In genomic region chr9:126327750-126328120, GRCh38 we compare ENCODE assay signal across 8 cellular contexts. TPM values are rescaled to one million over a fixed set of nuclear protein-coding genes. Genes with fewer than 3 reads are reported as not detected.
DNase-seq lines count a peak whose midpoint lies in the region; ATAC-seq and TF ChIP-seq lines count a peak whose summit lies in the region.

No MANE protein-coding gene starts in this region.

- no peaks in the 10 kb centered on the region for H3K27me3 ChIP-seq in neural cell (ENCODE audit: insufficient read depth, low read depth, low read length)

- peak overlapping the region; percentile 91 for H3K4me2 ChIP-seq in neural cell (ENCODE audit: low read length)

- peaks cover 11% of the 10 kb centered on the region for H3K9me3 Mint-ChIP-seq in dendritic cell treated with granulocyte-macrophage colony-stimulating factor and Interleukin-4, amounts not matched to agents 40 ng/mL and 50 ng/mL, for 4 days

- H2AFZ ChIP-seq in neural cell (ENCODE audit: low read depth, low read length), result peak overlapping the region; percentile 73

- TF ChIP-seq EP300 in neural cell (conservative IDR thresholded peaks at IDR 0.05; ENCODE audit: poor library complexity, severe bottlenecking), result no peak

- peak overlapping the region; percentile 74 for H3K27ac Mint-ChIP-seq in dendritic cell treated with granulocyte-macrophage colony-stimulating factor and Interleukin-4, amounts not matched to agents 40 ng/mL and 50 ng/mL, for 4 days

- H3K36me3 ChIP-seq in KOPT-K1 (ENCODE audit: insufficient read depth, low read length), result no peaks in the 10 kb centered on the region
- H3K36me3 ChIP-seq in neural cell (ENCODE audit: insufficient read depth, low read length), result no peaks in the 10 kb centered on the region

- no peak for ATAC-seq in GM18519 (IDR thresholded peaks at IDR 0.05; ENCODE audit: low FRiP score, unreplicated experiment)

- H3F3A ChIP-seq in neural cell (ENCODE audit: insufficient read depth, low read length, poor library complexity, severe bottlenecking), result peaks cover 2% of the 10 kb centered on the region

- no peaks in the 10 kb centered on the region for H4K20me1 ChIP-seq in neural cell (ENCODE audit: insufficient read depth)

- DNase-seq in AG09309 (ENCODE audit: low read depth) (no peak), GOT3 (lab: John Stamatoyannopoulos, UW) (no peak), NCI-H1417 (lab: John Stamatoyannopoulos, UW) (no peak), HuH-7.5 (ENCODE audit: low spot score) (no peak)

- peaks cover 41% of the 10 kb centered on the region for H3K36me3 Mint-ChIP-seq in dendritic cell treated with granulocyte-macrophage colony-stimulating factor and Interleukin-4, amounts not matched to agents 40 ng/mL and 50 ng/mL, for 4 days (ENCODE audit: low read depth)

- peaks cover 65% of the 10 kb centered on the region for H3K4me1 Mint-ChIP-seq in dendritic cell treated with granulocyte-macrophage colony-stimulating factor and Interleukin-4, amounts not matched to agents 40 ng/mL and 50 ng/mL, for 4 days (ENCODE audit: low read depth)

- H3K9me2 ChIP-seq in neural cell (ENCODE audit: insufficient read depth, low read length), result no peaks in the 10 kb centered on the region

- intact Hi-C loops in dendritic cell treated with granulocyte-macrophage colony-stimulating factor and Interleukin-4, amounts not matched to agents 40 ng/mL and 50 ng/mL, for 4 days (cut with micrococcal nuclease), result loop anchor here (2.0 kb wide), 1 partner anchor 25 kb away; no protein-coding TSS in a partner anchor

- H3K4me3 ChIP-seq in AG09309 (ENCODE audit: control insufficient read depth, low read depth, low read length), result peak overlapping the region; percentile 68
- H3K4me3 ChIP-seq in neural cell (ENCODE audit: low read length), result peak overlapping the region; percentile 83

- TF ChIP-seq CTCF in AG09309 (IDR thresholded peaks at IDR 0.05; ENCODE audit: control insufficient read depth, insufficient read depth, low read depth, low read length, missing control alignments) (no peak), neural cell (IDR thresholded peaks at IDR 0.05; ENCODE audit: poor library complexity, severe bottlenecking) (no peak)

- H3K9me3 ChIP-seq in KOPT-K1 (ENCODE audit: insufficient read depth, low read length, poor library complexity, severe bottlenecking) (peaks cover 21% of the 10 kb centered on the region), neural cell (ENCODE audit: low read length) (no peaks in the 10 kb centered on the region)

- TF ChIP-seq RAD21 in neural cell (conservative IDR thresholded peaks at IDR 0.05), result no peak

- H3K79me2 ChIP-seq in neural cell (replicated peaks; ENCODE audit: insufficient read depth, low read length), result peaks cover 55% of the 10 kb centered on the region

- peak overlapping the region; percentile 64 for H3K27ac ChIP-seq in KOPT-K1 (ENCODE audit: low read depth, low read length, poor library complexity, severe bottlenecking)
- peak overlapping the region; percentile 73 for H3K27ac ChIP-seq in neural cell (ENCODE audit: low read length)

- H3K9ac ChIP-seq in neural cell (ENCODE audit: low read length), result peak overlapping the region; percentile 81

- H3K4me3 Mint-ChIP-seq in dendritic cell treated with granulocyte-macrophage colony-stimulating factor and Interleukin-4, amounts not matched to agents 40 ng/mL and 50 ng/mL, for 4 days, result peak overlapping the region; percentile 81

- H3K27me3 Mint-ChIP-seq in dendritic cell treated with granulocyte-macrophage colony-stimulating factor and Interleukin-4, amounts not matched to agents 40 ng/mL and 50 ng/mL, for 4 days, result no peaks in the 10 kb centered on the region

TF ChIP-seq in neural cell, 6 proteins besides CTCF, POLR2A, EP300 and RAD21:
- no peak for TF ChIP-seq POLR2AphosphoS5 (IDR thresholded peaks at IDR 0.05)
- no peak for TF ChIP-seq TAF1 (IDR thresholded peaks at IDR 0.05; ENCODE audit: low read depth)
- no peak for TF ChIP-seq MXI1 (conservative IDR thresholded peaks at IDR 0.05; ENCODE audit: poor library complexity, severe bottlenecking)
- no peak for TF ChIP-seq EZH2 (IDR thresholded peaks at IDR 0.05; ENCODE audit: borderline replicate concordance, insufficient read depth, low read length, poor library complexity, severe bottlenecking)
- no peak for TF ChIP-seq REST (IDR thresholded peaks at IDR 0.05; ENCODE audit: borderline replicate concordance)
- TF ChIP-seq SMC3 (conservative IDR thresholded peaks at IDR 0.05; ENCODE audit: poor library complexity), result no peak

RNA-seq across cellular contexts. Expression of gene MVB12B, which starts 1.1 kb away (rescaled TPM):
- 39.5 and 47.5 TPM in 2 replicates for polyA plus RNA-seq in neural cell
- polyA minus RNA-seq in neural cell, result 74.0 and 74.7 TPM in 2 replicates
